ENCODE assay signal across 16 cellular contexts in genomic region chr3:53899730-53900129, GRCh38. TPM values are rescaled to one million over a fixed set of nuclear protein-coding genes. Genes with fewer than 3 reads are reported as not detected.
DNase-seq lines count a peak whose midpoint lies in the region; ATAC-seq and TF ChIP-seq lines count a peak whose summit lies in the region.
"Had no signal": no experiment of that assay in that cellular context is flagged by ENCODE, and none has a peak within 500 bp of the region (broad histone marks: within the 10 kb centered on the region; RNA-seq: fewer than 3 reads in every experiment).

No MANE protein-coding gene starts in this region.

- no peak overlapping the region for H2BK15ac ChIP-seq in H9 (ENCODE audit: low read depth, low read length)

- H3K27ac ChIP-seq in left ventricle myocardium inferior (replicated peaks) (no peak overlapping the region), WERI-Rb-1 (peak overlapping the region; percentile 0), neural progenitor cell (no peak overlapping the region), H9 (ENCODE audit: insufficient read length, low read depth, low read length) (no peak overlapping the region)
- H3K27ac ChIP-seq: BLaER1 treated with 17β-estradiol and CSF1 and Interleukin-3, amounts not matched to agents 10 nM and 100 nM had no signal

- no peak overlapping the region for H3K4me2 ChIP-seq in neural progenitor cell
- no peak overlapping the region for H3K4me2 ChIP-seq in H9 (ENCODE audit: insufficient read depth, insufficient read length, low read length)
- H3K4me2 ChIP-seq: BLaER1 treated with 17β-estradiol and CSF1 and Interleukin-3, amounts not matched to agents 10 nM and 100 nM had no signal

- ATAC-seq in left ventricle myocardium superior, result peak; percentile 40
- ATAC-seq in GM21515 (IDR thresholded peaks at IDR 0.05; ENCODE audit: unreplicated experiment), result no peak
- ATAC-seq: CD8-positive, alpha-beta T cell; GM12878; HCT116 had no signal

- no peak overlapping the region for H3K56ac ChIP-seq in H9 (ENCODE audit: insufficient read length, low read depth, low read length)

- H3K79me2 ChIP-seq in neural progenitor cell (ENCODE audit: low read depth) (no peaks in the 10 kb centered on the region), H9 (ENCODE audit: insufficient read depth, low read length) (no peaks in the 10 kb centered on the region)

- DNase-seq in left ventricle myocardium superior (no peak), left ventricle myocardium inferior (no peak), WERI-Rb-1 (peak; percentile 15), neural progenitor cell (ENCODE audit: low spot score) (no peak), retina (no peak), H9 (no peak)
- DNase-seq: Calu3; CD8-positive, alpha-beta T cell; DMS79 treated with DMSO at 0.1 percent for 48 hours; IMR-90 had no signal

- H3K4me3 Mint-ChIP-seq in neural progenitor cell (no peak overlapping the region), H9 (no peak overlapping the region)
- H3K4me3 Mint-ChIP-seq: B cell; CD8-positive, alpha-beta T cell had no signal

- no peaks in the 10 kb centered on the region for H3F3A ChIP-seq in neural progenitor cell (ENCODE audit: low read depth)

- no peak overlapping the region for H2BK5ac ChIP-seq in H9 (ENCODE audit: insufficient read length, low read length)

- peak overlapping the region; percentile 36 for H2AFZ ChIP-seq in neural progenitor cell (replicated peaks)
- H2AFZ ChIP-seq in H9 (ENCODE audit: low read length), result no peak overlapping the region

- no peak for TF ChIP-seq CTCF in left ventricle myocardium inferior (IDR thresholded peaks at IDR 0.05; ENCODE audit: borderline replicate concordance)
- no peak for TF ChIP-seq CTCF in WERI-Rb-1 (IDR thresholded peaks at IDR 0.05; ENCODE audit: low read depth, low read length)
- no peak for TF ChIP-seq CTCF in neural progenitor cell (IDR thresholded peaks at IDR 0.05)
- TF ChIP-seq CTCF in H9 (conservative IDR thresholded peaks at IDR 0.05), result no peak

- no peaks in the 10 kb centered on the region for H3K79me1 ChIP-seq in H9 (ENCODE audit: insufficient read depth, low read depth, low read length, poor library complexity, severe bottlenecking)

- H3K27me3 Mint-ChIP-seq in neural progenitor cell (ENCODE audit: insufficient read depth, low read depth) (no peaks in the 10 kb centered on the region), H9 (ENCODE audit: low read depth) (peaks cover 30% of the 10 kb centered on the region)

- H3K9ac ChIP-seq in neural progenitor cell (no peak overlapping the region), H9 (ENCODE audit: extremely low read depth, insufficient read length, low read length) (no peak overlapping the region)
- H3K9ac ChIP-seq: BLaER1 treated with 17β-estradiol and CSF1 and Interleukin-3, amounts not matched to agents 10 nM and 100 nM had no signal

- no peak overlapping the region for H2BK120ac ChIP-seq in H9 (ENCODE audit: low read depth, low read length, poor library complexity, severe bottlenecking)

- H3K4me3 ChIP-seq in left ventricle myocardium inferior, result no peak overlapping the region
- H3K4me3 ChIP-seq in WERI-Rb-1 (ENCODE audit: low read depth, low read length), result no peak overlapping the region
- H3K4me3 ChIP-seq in neural progenitor cell, result no peak overlapping the region
- H3K4me3 ChIP-seq: BLaER1 treated with 17β-estradiol and CSF1 and Interleukin-3, amounts not matched to agents 10 nM and 100 nM; GM12878 had no signal

- H3K4me1 ChIP-seq in left ventricle myocardium inferior, result peaks cover 15% of the 10 kb centered on the region
- no peaks in the 10 kb centered on the region for H3K4me1 ChIP-seq in neural progenitor cell
- H3K4me1 ChIP-seq in H9 (ENCODE audit: insufficient read depth, low read length), result no peaks in the 10 kb centered on the region
- H3K4me1 ChIP-seq: BLaER1 treated with 17β-estradiol and CSF1 and Interleukin-3, amounts not matched to agents 10 nM and 100 nM had no signal

- no peak overlapping the region for H2BK20ac ChIP-seq in H9 (ENCODE audit: low read depth, low read length, poor library complexity, severe bottlenecking)

- no peak overlapping the region for H3T11ph ChIP-seq in H9 (ENCODE audit: low read length)

- no peaks in the 10 kb centered on the region for H3K36me3 ChIP-seq in left ventricle myocardium inferior
- H3K36me3 ChIP-seq in WERI-Rb-1, result no peaks in the 10 kb centered on the region
- no peaks in the 10 kb centered on the region for H3K36me3 ChIP-seq in neural progenitor cell
- H3K36me3 ChIP-seq: BLaER1 treated with 17β-estradiol and CSF1 and Interleukin-3, amounts not matched to agents 10 nM and 100 nM had no signal

- no peak overlapping the region for H3K14ac ChIP-seq in H9 (ENCODE audit: insufficient read depth, low read length)

- no peak overlapping the region for H2BK12ac ChIP-seq in H9 (ENCODE audit: insufficient read length, low read depth, low read length)

- H3K27me3 ChIP-seq in left ventricle myocardium inferior (ENCODE audit: low read depth) (peaks cover 26% of the 10 kb centered on the region), WERI-Rb-1 (ENCODE audit: insufficient read depth, low read depth, severe bottlenecking) (no peaks in the 10 kb centered on the region), neural progenitor cell (peaks cover 37% of the 10 kb centered on the region), H9 (ENCODE audit: insufficient read depth, low read length) (no peaks in the 10 kb centered on the region)
- H3K27me3 ChIP-seq: BLaER1 treated with 17β-estradiol and CSF1 and Interleukin-3, amounts not matched to agents 10 nM and 100 nM had no signal

- no peaks in the 10 kb centered on the region for H3K23me2 ChIP-seq in H9 (ENCODE audit: insufficient read length, low read depth, low read length, poor library complexity, severe bottlenecking)

- H4K8ac ChIP-seq in H9 (replicated peaks; ENCODE audit: insufficient read length, low read depth, low read length), result no peak overlapping the region

- H3K4me1 Mint-ChIP-seq in neural progenitor cell, result no peaks in the 10 kb centered on the region
- no peaks in the 10 kb centered on the region for H3K4me1 Mint-ChIP-seq in H9
- H3K4me1 Mint-ChIP-seq: B cell had no signal

- no peak overlapping the region for H4K5ac ChIP-seq in H9 (ENCODE audit: insufficient read length, low read depth, low read length)

- intact Hi-C loops in left ventricle myocardium superior (cut with micrococcal nuclease) (no loop called here), left ventricle myocardium inferior (cut with micrococcal nuclease) (no loop called here)

- H4K20me1 ChIP-seq in neural progenitor cell (ENCODE audit: low read depth) (no peaks in the 10 kb centered on the region), H9 (ENCODE audit: control insufficient read depth, insufficient read depth, insufficient read length) (no peaks in the 10 kb centered on the region)
- H4K20me1 ChIP-seq: BLaER1 treated with 17β-estradiol and CSF1 and Interleukin-3, amounts not matched to agents 10 nM and 100 nM had no signal

- no CpG with 5 or more reads among the region's 2 CpGs for WGBS in H9 (ENCODE audit: extremely low coverage, insufficient read length, low lambda C conversion rate)

- no peak overlapping the region for H4K91ac ChIP-seq in H9 (ENCODE audit: insufficient read length, low read depth, low read length)

- no peak overlapping the region for H3K18ac ChIP-seq in H9 (ENCODE audit: insufficient read length, low read depth, low read length)

- H3K9me3 ChIP-seq in left ventricle myocardium inferior (replicated peaks) (no peaks in the 10 kb centered on the region), WERI-Rb-1 (ENCODE audit: severe bottlenecking) (no peaks in the 10 kb centered on the region), neural progenitor cell (ENCODE audit: low read depth) (no peaks in the 10 kb centered on the region), H9 (ENCODE audit: control insufficient read depth, low read depth, low read length) (no peaks in the 10 kb centered on the region)
- H3K9me3 ChIP-seq: BLaER1 treated with 17β-estradiol and CSF1 and Interleukin-3, amounts not matched to agents 10 nM and 100 nM had no signal

- H3K4ac ChIP-seq in H9 (ENCODE audit: low read depth, low read length), result no peak overlapping the region

- no peak overlapping the region for H3K27ac Mint-ChIP-seq in neural progenitor cell
- H3K27ac Mint-ChIP-seq in H9, result no peak overlapping the region
- H3K27ac Mint-ChIP-seq: B cell; CD8-positive, alpha-beta T cell had no signal

- no peak overlapping the region for H2AK5ac ChIP-seq in H9 (ENCODE audit: insufficient read length, low read length)

- no peaks in the 10 kb centered on the region for H3K36me3 Mint-ChIP-seq in neural progenitor cell
- no peaks in the 10 kb centered on the region for H3K36me3 Mint-ChIP-seq in H9 (ENCODE audit: insufficient read depth in 1 of 3, low read depth in 3 of 3)
- H3K36me3 Mint-ChIP-seq: CD8-positive, alpha-beta T cell had no signal

- H3K23ac ChIP-seq in H9 (ENCODE audit: insufficient read length, low read depth, low read length), result no peak overlapping the region

- H3K9me3 Mint-ChIP-seq in neural progenitor cell (no peaks in the 10 kb centered on the region), H9 (no peaks in the 10 kb centered on the region)
- H3K9me3 Mint-ChIP-seq: CD8-positive, alpha-beta T cell had no signal

RNA-seq across cellular contexts. Expression of gene SELENOK, which starts 8.1 kb away (rescaled TPM):
- total RNA-seq in left ventricle myocardium superior (111 TPM), left ventricle myocardium inferior (126 TPM), neural progenitor cell (ENCODE audit: low replicate concordance) (46.9 and 76.6 TPM in 2 replicates), H9 (2021) (30.3 and 34.6 TPM in 2 replicates)

RNA-seq across cellular contexts. Expression of gene ACTR8, which starts 17.8 kb away (rescaled TPM):
- 30.5 TPM for total RNA-seq in left ventricle myocardium superior
- total RNA-seq in left ventricle myocardium inferior, result 33.2 TPM
- 32.8 and 40.8 TPM in 2 replicates for total RNA-seq in neural progenitor cell (ENCODE audit: low replicate concordance)
- total RNA-seq in H9 (2021), result 36.7 and 39.2 TPM in 2 replicates

RNA-seq across cellular contexts. Expression of gene IL17RB, which starts 53.4 kb away (rescaled TPM):
- total RNA-seq in left ventricle myocardium superior, result 3.1 TPM
- total RNA-seq in left ventricle myocardium inferior, result 0.47 TPM
- 3.4 and 5.5 TPM in 2 replicates for total RNA-seq in neural progenitor cell (ENCODE audit: low replicate concordance)
- total RNA-seq in H9 (2021), result 8.3 and 9.8 TPM in 2 replicates
- total RNA-seq: A172; CD8-positive, alpha-beta T cell had no signal

RNA-seq across cellular contexts. Expression of gene CHDH, which starts 53.5 kb away (rescaled TPM):
- 12.7 TPM for total RNA-seq in left ventricle myocardium superior
- total RNA-seq in left ventricle myocardium inferior, result 3.7 TPM
- 1.5 and 5.9 TPM in 2 replicates for total RNA-seq in neural progenitor cell (ENCODE audit: low replicate concordance)
- 8.2 and 11.0 TPM in 2 replicates for total RNA-seq in H9 (2021)
- total RNA-seq: CD8-positive, alpha-beta T cell had no signal
